Comparison of ENCODE assay signal across 16 cellular contexts in the genomic region with DNA sequence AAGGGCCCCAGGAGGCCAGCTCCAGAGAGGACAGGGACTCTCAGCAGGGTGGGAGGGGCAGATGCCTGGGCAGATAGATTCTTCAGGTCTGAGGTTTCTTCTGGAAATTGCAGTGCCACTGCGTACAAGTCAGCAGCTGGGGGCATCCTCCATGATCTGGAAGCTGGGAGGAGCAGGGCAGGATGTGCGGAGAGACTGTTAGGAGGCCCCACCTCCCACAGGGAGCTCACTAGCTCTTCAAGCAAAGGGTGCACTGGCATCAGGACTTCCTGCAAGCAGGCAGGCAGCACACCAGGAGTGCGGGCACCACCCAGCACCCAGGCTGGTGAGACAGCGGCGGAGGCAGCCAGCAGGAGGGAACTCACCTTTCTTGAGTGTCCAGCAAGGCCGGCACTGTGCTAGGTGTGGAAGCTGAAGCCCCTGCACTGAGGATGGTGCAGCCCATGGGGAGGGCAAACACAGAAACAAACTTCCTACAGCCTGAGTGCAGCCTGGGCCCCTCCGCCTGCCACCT.
DNase-seq lines count a peak whose midpoint lies in the region; ATAC-seq and TF ChIP-seq lines count a peak whose summit lies in the region.
"Had no signal": no experiment of that assay in that cellular context is flagged by ENCODE, and none has a peak within 500 bp of the region (broad histone marks: within the 10 kb centered on the region; RNA-seq: fewer than 3 reads in every experiment).

No MANE protein-coding gene starts in this region.

- DNase-seq in NCI-H2107 (lab: John Stamatoyannopoulos, UW) (peak; percentile 26), NCI-H2107 treated with DMSO at 0.1 percent for 48 hours (lab: John Stamatoyannopoulos, UW; ENCODE audit: unreplicated experiment) (no peak), H9 (peak; percentile 22), osteoblast (ENCODE audit: insufficient read length, low spot score, missing footprints) (peak; percentile 80), cerebellar nuclear complex (lab: John Stamatoyannopoulos, UW) (no peak), mammary epithelial cell (no peak)
- DNase-seq in activated naive CD8-positive, alpha-beta T cell treated with anti-CD3 and anti-CD28 coated beads, Interleukin-2, amount 50 U/mL, for 24 hours: no peak
- DNase-seq in stimulated activated CD4-positive, alpha-beta T cell treated with anti-CD3 and anti-CD28 coated beads, Interleukin-12 subunit alpha, Interleukin-12 subunit beta, amount 100 ng/mL, for 4 hours: no peak
- DNase-seq: amygdala, hypothalamus, Karpas-422, NCI-H1694 treated with DMSO at 0.1 percent for 48 hours, SIG-M5, WERI-Rb-1 had no signal

- no CpG with 5 or more reads among the region's 7 CpGs for WGBS in H9 (ENCODE audit: extremely low coverage, insufficient read length, low lambda C conversion rate)
- WGBS in mammary epithelial cell (ENCODE audit: low coverage, missing lambda C conversion rate): 89% methylated on average over 3 of the region's 7 CpGs

- no peaks in the 10 kb centered on the region; the same call in 1 of the 2 replicates for H3K4me1 ChIP-seq in H9 (ENCODE audit: insufficient read depth, low read length)
- H3K4me1 ChIP-seq in osteoblast (ENCODE audit: insufficient read depth, low read length): no peaks in the 10 kb centered on the region
- no peaks in the 10 kb centered on the region for H3K4me1 ChIP-seq in mammary epithelial cell (ENCODE audit: insufficient read depth, low read length)

- no peak overlapping the region for H2BK5ac ChIP-seq in H9 (ENCODE audit: insufficient read length, low read length)

- H3K27me3 Mint-ChIP-seq in H9 (ENCODE audit: low read depth): peaks cover 13% of the 10 kb centered on the region
- peaks cover 2% of the 10 kb centered on the region for H3K27me3 Mint-ChIP-seq in activated naive CD8-positive, alpha-beta T cell treated with anti-CD3 and anti-CD28 coated beads, Interleukin-2, amount 50 U/mL, for 24 hours

- no peaks in the 10 kb centered on the region; a peak in 1 of 7 replicates for H3K36me3 Mint-ChIP-seq in H9 (ENCODE audit: insufficient read depth in 1 of 3, low read depth in 3 of 3)
- no peaks in the 10 kb centered on the region for H3K36me3 Mint-ChIP-seq in activated naive CD8-positive, alpha-beta T cell treated with anti-CD3 and anti-CD28 coated beads, Interleukin-2, amount 50 U/mL, for 24 hours (ENCODE audit: low read depth)

- H3K79me2 ChIP-seq in H9 (ENCODE audit: insufficient read depth, low read length): no peaks in the 10 kb centered on the region
- H3K79me2 ChIP-seq in osteoblast (ENCODE audit: insufficient read depth, low read length): no peaks in the 10 kb centered on the region
- no peaks in the 10 kb centered on the region for H3K79me2 ChIP-seq in mammary epithelial cell (ENCODE audit: insufficient read depth, low read length)

- intact Hi-C loops in mammary epithelial cell (cut with micrococcal nuclease): no loop called here

- no peak overlapping the region for H3T11ph ChIP-seq in H9 (ENCODE audit: low read length)

- no peak overlapping the region for H3K56ac ChIP-seq in H9 (ENCODE audit: insufficient read length, low read depth, low read length)

- no peak overlapping the region for H2BK12ac ChIP-seq in H9 (ENCODE audit: insufficient read length, low read depth, low read length)

- ATAC-seq in activated naive CD8-positive, alpha-beta T cell treated with anti-CD3 and anti-CD28 coated beads, Interleukin-2, amount 50 U/mL, for 24 hours: no peak
- ATAC-seq: GM23338, left lung had no signal

- H3K4ac ChIP-seq in H9 (ENCODE audit: low read depth, low read length): no peak overlapping the region

- no peaks in the 10 kb centered on the region for H3K27me3 ChIP-seq in H9 (ENCODE audit: insufficient read depth, low read length)
- H3K27me3 ChIP-seq in osteoblast (ENCODE audit: insufficient read depth, low read length): peaks cover 9% of the 10 kb centered on the region
- no peaks in the 10 kb centered on the region for H3K27me3 ChIP-seq in mammary epithelial cell (ENCODE audit: insufficient read depth, low read length)
- H3K27me3 ChIP-seq: left lung had no signal

- no peak overlapping the region for H3K4me3 Mint-ChIP-seq in H9
- H3K4me3 Mint-ChIP-seq in activated naive CD8-positive, alpha-beta T cell treated with anti-CD3 and anti-CD28 coated beads, Interleukin-2, amount 50 U/mL, for 24 hours: peak overlapping the region; percentile 35
- H3K4me3 Mint-ChIP-seq: GM23338 had no signal

- no peak overlapping the region for H4K8ac ChIP-seq in H9 (replicated peaks; ENCODE audit: insufficient read length, low read depth, low read length)

- no peak overlapping the region for H2BK20ac ChIP-seq in H9 (ENCODE audit: low read depth, low read length, poor library complexity, severe bottlenecking)

- no peaks in the 10 kb centered on the region for H3K23me2 ChIP-seq in H9 (ENCODE audit: insufficient read length, low read depth, low read length, poor library complexity, severe bottlenecking)

- H3K9me3 ChIP-seq in H9 (ENCODE audit: control insufficient read depth, low read depth, low read length): no peaks in the 10 kb centered on the region
- H3K9me3 ChIP-seq in osteoblast (ENCODE audit: low read depth, low read length): no peaks in the 10 kb centered on the region
- H3K9me3 ChIP-seq in mammary epithelial cell (replicated peaks; ENCODE audit: insufficient read depth, low read length): no peaks in the 10 kb centered on the region
- H3K9me3 ChIP-seq: left lung had no signal

- H3K23ac ChIP-seq in H9 (ENCODE audit: insufficient read length, low read depth, low read length): no peak overlapping the region

- dilution Hi-C loops in mammary epithelial cell (cut with HindIII; ENCODE audit: low sequenced_read_pairs): no loop called here

- BruUV-seq in mammary epithelial cell (replicated peaks; lab: Mats Ljungman, UMichigan): no TSS peak

- H3K9ac ChIP-seq in H9 (ENCODE audit: extremely low read depth, insufficient read length, low read length) (no peak overlapping the region), mammary epithelial cell (ENCODE audit: insufficient read depth, low read length) (no peak overlapping the region)

- in situ Hi-C loops in mammary epithelial cell (cut with MboI; ENCODE audit: low sequenced_read_pairs in 2 of 2): no loop called here

- TF ChIP-seq CTCF in H9 (conservative IDR thresholded peaks at IDR 0.05): no peak
- TF ChIP-seq CTCF in osteoblast (IDR thresholded peaks at IDR 0.05; ENCODE audit: extremely low read depth, low read depth, low read length): no peak
- TF ChIP-seq CTCF in mammary epithelial cell (conservative IDR thresholded peaks at IDR 0.05 in 1 of 2, IDR thresholded peaks at IDR 0.05 in 1 of 2; ENCODE audit: extremely low read depth in 1 of 2, insufficient read depth in 1 of 2, low read depth in 1 of 2, low read length in 2 of 2): no peak

- no peak overlapping the region for H2AK5ac ChIP-seq in H9 (ENCODE audit: insufficient read length, low read length)

- no peak overlapping the region for H3K4me3 ChIP-seq in osteoblast (ENCODE audit: insufficient read depth, low read length)
- H3K4me3 ChIP-seq in mammary epithelial cell (replicated peaks in 1 of 3; ENCODE audit: insufficient read depth in 1 of 3, low read depth in 2 of 3, low read length in 3 of 3): no peak overlapping the region
- H3K4me3 ChIP-seq: GM23338, left lung had no signal

- H3K4me2 ChIP-seq in H9 (ENCODE audit: insufficient read depth, insufficient read length, low read length): no peak overlapping the region
- no peak overlapping the region for H3K4me2 ChIP-seq in osteoblast (ENCODE audit: insufficient read depth, low read length)
- no peak overlapping the region for H3K4me2 ChIP-seq in mammary epithelial cell (ENCODE audit: insufficient read depth, low read depth, low read length)
- H3K4me2 ChIP-seq: GM23338 had no signal

- CTCF ChIA-PET in mammary epithelial cell (lab: Charles Lee; ENCODE audit: low non-redundant PET): no interaction called here

- H4K5ac ChIP-seq in H9 (ENCODE audit: insufficient read length, low read depth, low read length): no peak overlapping the region

- H2AFZ ChIP-seq in H9 (ENCODE audit: low read length): no peak overlapping the region
- H2AFZ ChIP-seq in osteoblast (ENCODE audit: low read length): no peak overlapping the region
- no peak overlapping the region for H2AFZ ChIP-seq in mammary epithelial cell (ENCODE audit: low read depth, low read length)
- H2AFZ ChIP-seq: GM23338 had no signal

- H2BK120ac ChIP-seq in H9 (ENCODE audit: low read depth, low read length, poor library complexity, severe bottlenecking): no peak overlapping the region

- no peaks in the 10 kb centered on the region for H3K79me1 ChIP-seq in H9 (ENCODE audit: insufficient read depth, low read depth, low read length, poor library complexity, severe bottlenecking)

- H3K36me3 ChIP-seq in osteoblast (ENCODE audit: insufficient read depth, low read length): no peaks in the 10 kb centered on the region
- H3K36me3 ChIP-seq in mammary epithelial cell (ENCODE audit: insufficient read depth, low read length): no peaks in the 10 kb centered on the region
- H3K36me3 ChIP-seq: left lung, WERI-Rb-1 had no signal

- no peak overlapping the region for H2BK15ac ChIP-seq in H9 (ENCODE audit: low read depth, low read length)

- H3K27ac ChIP-seq in H9 (ENCODE audit: insufficient read length, low read depth, low read length): no peak overlapping the region
- H3K27ac ChIP-seq in osteoblast (ENCODE audit: low read depth, low read length): no peak overlapping the region
- H3K27ac ChIP-seq in mammary epithelial cell (ENCODE audit: insufficient read depth, low read depth, low read length): no peak overlapping the region
- H3K27ac ChIP-seq: left lung, WERI-Rb-1 had no signal

- no peaks in the 10 kb centered on the region; a peak in 3 of 5 replicates for H3K9me3 Mint-ChIP-seq in H9
- H3K9me3 Mint-ChIP-seq in activated naive CD8-positive, alpha-beta T cell treated with anti-CD3 and anti-CD28 coated beads, Interleukin-2, amount 50 U/mL, for 24 hours: no peaks in the 10 kb centered on the region
- H3K9me3 Mint-ChIP-seq: GM23338 had no signal

- peaks cover 54 to 57% of the 10 kb centered on the region in 2 experiments for H3K4me1 Mint-ChIP-seq in H9
- H3K4me1 Mint-ChIP-seq in activated naive CD8-positive, alpha-beta T cell treated with anti-CD3 and anti-CD28 coated beads, Interleukin-2, amount 50 U/mL, for 24 hours: peaks cover 87% of the 10 kb centered on the region

- H4K20me1 ChIP-seq in H9 (ENCODE audit: control insufficient read depth, insufficient read depth, insufficient read length): no peaks in the 10 kb centered on the region
- no peaks in the 10 kb centered on the region for H4K20me1 ChIP-seq in osteoblast (ENCODE audit: insufficient read depth, low read length)
- no peaks in the 10 kb centered on the region for H4K20me1 ChIP-seq in mammary epithelial cell (ENCODE audit: insufficient read depth, low read length)

- H3K18ac ChIP-seq in H9 (ENCODE audit: insufficient read length, low read depth, low read length): no peak overlapping the region

- H4K91ac ChIP-seq in H9 (ENCODE audit: insufficient read length, low read depth, low read length): no peak overlapping the region

- no peak overlapping the region for H3K27ac Mint-ChIP-seq in H9
- peak overlapping the region; percentile 90 for H3K27ac Mint-ChIP-seq in activated naive CD8-positive, alpha-beta T cell treated with anti-CD3 and anti-CD28 coated beads, Interleukin-2, amount 50 U/mL, for 24 hours
- H3K27ac Mint-ChIP-seq: GM23338 had no signal

- no peak overlapping the region for H3K14ac ChIP-seq in H9 (ENCODE audit: insufficient read depth, low read length)

Comparison
In these comparisons a context has a peak if more than half of its experiments do, and no peak if none do; other contexts are left out.
1. DNase-seq: peak in NCI-H2107 (single experiment), H9 (single experiment) and osteoblast (single experiment); none in NCI-H2107 treated with DMSO at 0.1 percent for 48 hours (single experiment), activated naive CD8-positive, alpha-beta T cell treated with anti-CD3 and anti-CD28 coated beads, Interleukin-2, amount 50 U/mL, for 24 hours (single experiment), cerebellar nuclear complex (0 of 2), stimulated activated CD4-positive, alpha-beta T cell treated with anti-CD3 and anti-CD28 coated beads, Interleukin-12 subunit alpha, Interleukin-12 subunit beta, amount 100 ng/mL, for 4 hours (single experiment) and mammary epithelial cell (single experiment).